Comparison of ENCODE assay signal across 10 cellular contexts in the genomic region with DNA sequence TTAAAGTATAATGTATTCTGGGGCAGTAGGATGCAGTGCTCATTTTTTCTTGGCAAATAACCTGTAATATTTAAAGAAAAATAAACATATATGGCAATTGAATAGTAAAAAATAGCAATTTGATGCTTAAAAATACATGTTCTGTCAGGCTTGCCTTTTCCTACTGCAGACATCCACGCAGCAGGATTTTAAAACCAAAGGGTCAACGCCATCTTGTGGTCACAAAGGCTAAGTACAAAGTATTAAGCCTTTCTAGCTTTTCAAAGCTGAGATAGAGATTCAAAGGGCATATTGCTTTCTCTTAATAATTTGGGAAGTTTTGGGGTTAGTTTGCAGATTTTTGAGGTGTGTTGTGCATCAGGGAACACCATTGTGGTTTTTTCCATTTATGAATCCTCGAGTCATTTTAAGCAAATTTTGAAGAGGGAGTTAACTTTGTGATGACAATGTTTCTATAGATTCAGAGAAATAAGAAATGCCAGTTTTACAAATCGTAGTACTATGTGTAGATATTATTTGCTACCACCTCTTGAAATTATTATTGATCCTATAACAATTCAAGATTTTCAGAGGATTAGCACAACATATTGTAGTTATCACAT. TPM values are rescaled to one million over a fixed set of nuclear protein-coding genes. Genes with fewer than 3 reads are reported as not detected.
A peak's percentile ranks its signal among the peaks of the same experiment; 100 is the strongest.
DNase-seq lines count a peak whose midpoint lies in the region; ATAC-seq and TF ChIP-seq lines count a peak whose summit lies in the region.
"Had no signal": no experiment of that assay in that cellular context is flagged by ENCODE, and none has a peak within 500 bp of the region (broad histone marks: within the 10 kb centered on the region; RNA-seq: fewer than 3 reads in every experiment).

No MANE protein-coding gene starts in this region.

- H3K27ac ChIP-seq in neural cell (ENCODE audit: low read length), result no peak overlapping the region

- H3K9ac ChIP-seq in neural cell (ENCODE audit: low read length), result no peak overlapping the region

- H3K27me3 Mint-ChIP-seq in activated naive CD4-positive, alpha-beta T cell treated with anti-CD3 and anti-CD28 coated beads for 36 hours (ENCODE audit: low read depth), result no peaks in the 10 kb centered on the region

- no peak overlapping the region for H3K4me3 Mint-ChIP-seq in activated naive CD4-positive, alpha-beta T cell treated with anti-CD3 and anti-CD28 coated beads for 36 hours

- no peaks in the 10 kb centered on the region for H3K9me3 Mint-ChIP-seq in activated naive CD4-positive, alpha-beta T cell treated with anti-CD3 and anti-CD28 coated beads for 36 hours
- no peaks in the 10 kb centered on the region for H3K9me3 Mint-ChIP-seq in activated naive CD4-positive, alpha-beta T cell treated with anti-CD3 and anti-CD28 coated beads, Interleukin-2, amount 50 U/mL, for 72 hours

- peak; percentile 29 for DNase-seq in activated naive CD4-positive, alpha-beta T cell treated with anti-CD3 and anti-CD28 coated beads for 36 hours
- DNase-seq in activated naive CD4-positive, alpha-beta T cell treated with anti-CD3 and anti-CD28 coated beads, Interleukin-2, amount 50 U/mL, for 72 hours (ENCODE audit: low spot score in 2 of 2), result no peak
- peak; percentile 32 for DNase-seq in Jurkat, Clone E6-1 (ENCODE audit: low read depth, low spot score)
- DNase-seq in RPMI8226, result peak; percentile 52
- DNase-seq in epithelial cell of proximal tubule (ENCODE audit: low read depth), result no peak

- no peak for TF ChIP-seq EP300 in neural cell (conservative IDR thresholded peaks at IDR 0.05; ENCODE audit: poor library complexity, severe bottlenecking)

- CTCF ChIA-PET in activated naive CD4-positive, alpha-beta T cell treated with anti-CD3 and anti-CD28 coated beads for 36 hours (lab: Charles Lee), result interaction anchor here (0.7 to 1.5 kb wide), 6 partner anchors 11 to 621 kb away, joined by 3 to 6 read pairs (median 3); no protein-coding TSS in a partner anchor

- H2AFZ ChIP-seq in neural cell (ENCODE audit: low read depth, low read length), result no peak overlapping the region

- H3K36me3 ChIP-seq in neural cell (ENCODE audit: insufficient read depth, low read length), result no peaks in the 10 kb centered on the region

- TF ChIP-seq RAD21 in neural cell (conservative IDR thresholded peaks at IDR 0.05), result peak; percentile 78

- no peak overlapping the region for H3K4me3 ChIP-seq in Jurkat, Clone E6-1 (ENCODE audit: low read length)
- H3K4me3 ChIP-seq in epithelial cell of proximal tubule (ENCODE audit: low read depth, low read length) (no peak overlapping the region), neural cell (ENCODE audit: low read length) (no peak overlapping the region)

- no peaks in the 10 kb centered on the region for H3K4me1 Mint-ChIP-seq in activated naive CD4-positive, alpha-beta T cell treated with anti-CD3 and anti-CD28 coated beads for 36 hours (ENCODE audit: low read depth)

- intact Hi-C loops in activated naive CD4-positive, alpha-beta T cell treated with anti-CD3 and anti-CD28 coated beads for 36 hours (cut with micrococcal nuclease), result loop anchor here (1.0 to 5.0 kb wide), 4 partner anchors 14 to 1942 kb away; no protein-coding TSS in a partner anchor

- no peak overlapping the region for H3K27ac Mint-ChIP-seq in activated naive CD4-positive, alpha-beta T cell treated with anti-CD3 and anti-CD28 coated beads for 36 hours
- no peak overlapping the region for H3K27ac Mint-ChIP-seq in activated naive CD4-positive, alpha-beta T cell treated with anti-CD3 and anti-CD28 coated beads, Interleukin-2, amount 50 U/mL, for 72 hours

- no peaks in the 10 kb centered on the region for H3K27me3 ChIP-seq in neural cell (ENCODE audit: insufficient read depth, low read depth, low read length)

- ATAC-seq in activated naive CD4-positive, alpha-beta T cell treated with anti-CD3 and anti-CD28 coated beads, Interleukin-2, amount 50 U/mL, for 72 hours, result no peak
- peak; percentile 87 for ATAC-seq in GM21723 (IDR thresholded peaks at IDR 0.05; ENCODE audit: unreplicated experiment)
- ATAC-seq in activated CD4-positive, CD25-positive, alpha-beta regulatory T cell treated with anti-CD3 and anti-CD28 coated beads, Interleukin-2, amount 50 U/mL, for 24 hours, result no peak

- H3K79me2 ChIP-seq in neural cell (replicated peaks; ENCODE audit: insufficient read depth, low read length), result no peaks in the 10 kb centered on the region

- no peaks in the 10 kb centered on the region for H3K36me3 Mint-ChIP-seq in activated naive CD4-positive, alpha-beta T cell treated with anti-CD3 and anti-CD28 coated beads for 36 hours (ENCODE audit: low read depth)
- no peaks in the 10 kb centered on the region for H3K36me3 Mint-ChIP-seq in activated naive CD4-positive, alpha-beta T cell treated with anti-CD3 and anti-CD28 coated beads, Interleukin-2, amount 50 U/mL, for 72 hours

- H3K9me3 ChIP-seq in neural cell (ENCODE audit: low read length), result no peaks in the 10 kb centered on the region

- H3F3A ChIP-seq in neural cell (ENCODE audit: insufficient read depth, low read length, poor library complexity, severe bottlenecking), result no peaks in the 10 kb centered on the region

- H4K20me1 ChIP-seq in neural cell (ENCODE audit: insufficient read depth), result no peaks in the 10 kb centered on the region

- TF ChIP-seq CTCF in epithelial cell of proximal tubule (conservative IDR thresholded peaks at IDR 0.05; ENCODE audit: low read depth, low read length) (peak; percentile 78), neural cell (IDR thresholded peaks at IDR 0.05; ENCODE audit: poor library complexity, severe bottlenecking) (peak; percentile 76)

- H3K4me2 ChIP-seq in neural cell (ENCODE audit: low read length), result no peak overlapping the region

- H3K9me2 ChIP-seq in neural cell (ENCODE audit: insufficient read depth, low read length), result no peaks in the 10 kb centered on the region

TF ChIP-seq in neural cell, 6 proteins besides CTCF, POLR2A, EP300 and RAD21:
- TF ChIP-seq TAF1 (IDR thresholded peaks at IDR 0.05; ENCODE audit: low read depth) (no peak), EZH2 (IDR thresholded peaks at IDR 0.05; ENCODE audit: borderline replicate concordance, insufficient read depth, low read length, poor library complexity, severe bottlenecking) (no peak), SMC3 (conservative IDR thresholded peaks at IDR 0.05; ENCODE audit: poor library complexity) (peak; percentile 85), POLR2AphosphoS5 (IDR thresholded peaks at IDR 0.05) (no peak), MXI1 (conservative IDR thresholded peaks at IDR 0.05; ENCODE audit: poor library complexity, severe bottlenecking) (no peak)
- TF ChIP-seq, protein P1, sequence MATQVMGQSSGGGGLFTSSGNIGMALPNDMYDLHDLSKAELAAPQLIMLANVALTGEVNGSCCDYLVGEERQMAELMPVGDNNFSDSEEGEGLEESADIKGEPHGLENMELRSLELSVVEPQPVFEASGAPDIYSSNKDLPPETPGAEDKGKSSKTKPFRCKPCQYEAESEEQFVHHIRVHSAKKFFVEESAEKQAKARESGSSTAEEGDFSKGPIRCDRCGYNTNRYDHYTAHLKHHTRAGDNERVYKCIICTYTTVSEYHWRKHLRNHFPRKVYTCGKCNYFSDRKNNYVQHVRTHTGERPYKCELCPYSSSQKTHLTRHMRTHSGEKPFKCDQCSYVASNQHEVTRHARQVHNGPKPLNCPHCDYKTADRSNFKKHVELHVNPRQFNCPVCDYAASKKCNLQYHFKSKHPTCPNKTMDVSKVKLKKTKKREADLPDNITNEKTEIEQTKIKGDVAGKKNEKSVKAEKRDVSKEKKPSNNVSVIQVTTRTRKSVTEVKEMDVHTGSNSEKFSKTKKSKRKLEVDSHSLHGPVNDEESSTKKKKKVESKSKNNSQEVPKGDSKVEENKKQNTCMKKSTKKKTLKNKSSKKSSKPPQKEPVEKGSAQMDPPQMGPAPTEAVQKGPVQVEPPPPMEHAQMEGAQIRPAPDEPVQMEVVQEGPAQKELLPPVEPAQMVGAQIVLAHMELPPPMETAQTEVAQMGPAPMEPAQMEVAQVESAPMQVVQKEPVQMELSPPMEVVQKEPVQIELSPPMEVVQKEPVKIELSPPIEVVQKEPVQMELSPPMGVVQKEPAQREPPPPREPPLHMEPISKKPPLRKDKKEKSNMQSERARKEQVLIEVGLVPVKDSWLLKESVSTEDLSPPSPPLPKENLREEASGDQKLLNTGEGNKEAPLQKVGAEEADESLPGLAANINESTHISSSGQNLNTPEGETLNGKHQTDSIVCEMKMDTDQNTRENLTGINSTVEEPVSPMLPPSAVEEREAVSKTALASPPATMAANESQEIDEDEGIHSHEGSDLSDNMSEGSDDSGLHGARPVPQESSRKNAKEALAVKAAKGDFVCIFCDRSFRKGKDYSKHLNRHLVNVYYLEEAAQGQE (IDR thresholded peaks at IDR 0.05; ENCODE audit: borderline replicate concordance), result no peak

RNA-seq across cellular contexts. Expression of a gene that starts 4.7 kb away (rescaled TPM):
- not detected for total RNA-seq in activated naive CD4-positive, alpha-beta T cell treated with anti-CD3 and anti-CD28 coated beads for 36 hours
- not detected for total RNA-seq in activated naive CD4-positive, alpha-beta T cell treated with anti-CD3 and anti-CD28 coated beads, Interleukin-2, amount 50 U/mL, for 72 hours
- not detected for polyA plus RNA-seq in Jurkat, Clone E6-1 (2012; ENCODE audit: insufficient read depth, insufficient read length)
- not detected in 2 replicates for total RNA-seq in epithelial cell of proximal tubule
- polyA plus RNA-seq in neural cell, result not detected in 2 replicates
- not detected in 2 replicates for polyA minus RNA-seq in neural cell
- polyA plus RNA-seq: esophagus, thymus had no signal

RNA-seq across cellular contexts. Expression of a gene that starts 45.1 kb away (rescaled TPM):
- not detected for total RNA-seq in activated naive CD4-positive, alpha-beta T cell treated with anti-CD3 and anti-CD28 coated beads for 36 hours
- not detected for total RNA-seq in activated naive CD4-positive, alpha-beta T cell treated with anti-CD3 and anti-CD28 coated beads, Interleukin-2, amount 50 U/mL, for 72 hours
- not detected for polyA plus RNA-seq in Jurkat, Clone E6-1 (2012; ENCODE audit: insufficient read depth, insufficient read length)
- not detected in 2 replicates for total RNA-seq in epithelial cell of proximal tubule
- polyA plus RNA-seq in neural cell, result not detected in 2 replicates
- polyA minus RNA-seq in neural cell, result not detected in 2 replicates
- polyA plus RNA-seq: esophagus had no signal

Comparison
In these comparisons a context has a peak if more than half of its experiments do, and no peak if none do; other contexts are left out.
1. DNase-seq: peak in activated naive CD4-positive, alpha-beta T cell treated with anti-CD3 and anti-CD28 coated beads for 36 hours (single experiment), Jurkat, Clone E6-1 (single experiment) and RPMI8226 (single experiment); none in activated naive CD4-positive, alpha-beta T cell treated with anti-CD3 and anti-CD28 coated beads, Interleukin-2, amount 50 U/mL, for 72 hours (0 of 2) and epithelial cell of proximal tubule (single experiment).